ENCODE assay signal across 9 cellular contexts in genomic region chr20:58228484-58229197, GRCh38. TPM values are rescaled to one million over a fixed set of nuclear protein-coding genes. Genes with fewer than 3 reads are reported as not detected.
DNase-seq lines count a peak whose midpoint lies in the region; ATAC-seq, FAIRE-seq and TF ChIP-seq lines count a peak whose summit lies in the region.
"Had no signal": no experiment of that assay in that cellular context is flagged by ENCODE, and none has a peak within 500 bp of the region (broad histone marks: within the 10 kb centered on the region; RNA-seq: fewer than 3 reads in every experiment).

TSS of gene ANKRD60 (minus strand) at chr20:58228653. CDS start at chr20:58228653, 0 bp downstream.

- TF ChIP-seq EP300 in H1 (IDR thresholded peaks at IDR 0.05; ENCODE audit: borderline replicate concordance in 1 of 2, low read depth in 2 of 2, low read length in 2 of 2) (no peak), ovary (IDR thresholded peaks at IDR 0.05) (no peak)

- DNase-seq in activated CD4-positive, alpha-beta T cell treated with anti-CD3 and anti-CD28 coated beads, Interleukin-2, amount 50 U/mL, for 4 hours: peak; percentile 33 to 41
- DNase-seq in H1 (ENCODE audit: low read depth in 1 of 2, low spot score in 2 of 2): peak in 1 of 2 experiments; percentile 82
- DNase-seq in ovary: peak in 3 of 5 donors; percentile 36 to 69 (median 64)
- no peak for DNase-seq in DMS114 treated with DMSO at 0.1 percent for 48 hours (lab: John Stamatoyannopoulos, UW; ENCODE audit: unreplicated experiment)
- no peak for DNase-seq in NCI-H1048 (lab: John Stamatoyannopoulos, UW)

- H4K5ac ChIP-seq in H1 (ENCODE audit: insufficient read length, low read depth, low read length): peak within 1 kb of the TSS; percentile 42

- peak within 1 kb of the TSS; percentile 66 for H3K4me3 ChIP-seq in HUES64 (ENCODE audit: low read length)
- H3K4me3 ChIP-seq in H1 (ENCODE audit: extremely low read depth in 1 of 4, insufficient read depth in 2 of 4, low read depth in 3 of 4, low read length in 4 of 4): peak within 1 kb of the TSS; percentile 48 to 79 (median 76)
- no peak within 1 kb of the TSS for H3K4me3 ChIP-seq in ovary
- H3K4me3 ChIP-seq: pancreas had no signal

- no peak within 1 kb of the TSS for H3K23ac ChIP-seq in H1 (ENCODE audit: insufficient read length)

- H4K91ac ChIP-seq in H1 (replicated peaks; ENCODE audit: insufficient read length, low read length): peak within 1 kb of the TSS; percentile 83

- H4K20me1 ChIP-seq in H1 (replicated peaks in 1 of 2; ENCODE audit: control insufficient read depth in 1 of 2, insufficient read depth in 2 of 2, low read length in 2 of 2): peaks cover 0 to 3% of the 10 kb centered on the region in 2 experiments

- no peaks in the 10 kb centered on the region for H3K9me3 ChIP-seq in HUES64 (ENCODE audit: insufficient read depth, low read depth, low read length)
- no peaks in the 10 kb centered on the region for H3K9me3 ChIP-seq in H1 (ENCODE audit: insufficient read depth in 2 of 2, low read depth in 1 of 2, low read length in 1 of 2)
- H3K9me3 ChIP-seq in ovary: no peaks in the 10 kb centered on the region
- H3K9me3 ChIP-seq: pancreas had no signal

- WGBS in HUES64: under 1% methylated on average over 74 of the region's 74 CpGs
- 2% methylated on average over 27 of the region's 74 CpGs; no CpG with 5 or more reads in 1 of the 2 experiments for WGBS in H1 (ENCODE audit: extremely low coverage in 1 of 2, insufficient coverage in 1 of 2, insufficient read length in 1 of 2, insufficient replicate concordance in 2 of 2, low coverage in 1 of 2, low lambda C conversion rate in 2 of 2, missing lambda C conversion rate in 1 of 2), 2 experiments
- 2 to 14% (median 6%) methylated on average over 25 to 74 of the region's 74 CpGs for WGBS in ovary, 3 donors

- peak within 1 kb of the TSS; percentile 92 for H4K8ac ChIP-seq in H1 (ENCODE audit: extremely low read depth, insufficient read depth, low read length)

- ATAC-seq in GM19035 (IDR thresholded peaks at IDR 0.05; ENCODE audit: unreplicated experiment): no peak

- H2BK12ac ChIP-seq in H1 (ENCODE audit: low read depth, low read length): peak within 1 kb of the TSS; percentile 68

- H3K4me1 ChIP-seq in HUES64 (ENCODE audit: insufficient read depth, low read length): peaks cover 12% of the 10 kb centered on the region
- peaks cover 0 to 4% (median 1%) of the 10 kb centered on the region in 4 experiments; a peak in 2 of 7 replicates for H3K4me1 ChIP-seq in H1 (replicated peaks in 1 of 4; ENCODE audit: control insufficient read depth in 3 of 4, insufficient read depth in 4 of 4, low read length in 3 of 4)
- H3K4me1 ChIP-seq in ovary (ENCODE audit: insufficient read depth): peaks cover 3% of the 10 kb centered on the region
- H3K4me1 ChIP-seq: pancreas had no signal

- TF ChIP-seq RAD21 in H1 (IDR thresholded peaks at IDR 0.05 in 1 of 2, conservative IDR thresholded peaks at IDR 0.05 in 1 of 2; ENCODE audit: low read depth in 2 of 2, low read length in 2 of 2): no peak

- CTCF ChIA-PET in H1 (lab: Charles Lee; ENCODE audit: partially characterized antibody): no interaction called here

- H3K23me2 ChIP-seq in H1 (ENCODE audit: low read depth, low read length): peaks cover 12% of the 10 kb centered on the region; the same call in 1 of the 2 replicates

- peak within 1 kb of the TSS; percentile 34 for H3K56ac ChIP-seq in H1 (replicated peaks; ENCODE audit: insufficient read length, low read depth, low read length)

- peak within 1 kb of the TSS; percentile 56; the same call in 1 of the 2 replicates for H2BK5ac ChIP-seq in H1 (ENCODE audit: low read depth, low read length)

- peak within 1 kb of the TSS; percentile 62 for H3K27ac ChIP-seq in HUES64 (ENCODE audit: low read depth, low read length)
- H3K27ac ChIP-seq in H1 (ENCODE audit: low read depth, low read length): peak within 1 kb of the TSS; percentile 82
- no peak within 1 kb of the TSS for H3K27ac ChIP-seq in ovary
- H3K27ac ChIP-seq: pancreas had no signal

- intact Hi-C loops in ovary (cut with DNase I): no loop called here

- peak within 1 kb of the TSS; percentile 84 for H3K9ac ChIP-seq in HUES64 (ENCODE audit: low read depth, low read length)
- H3K9ac ChIP-seq in H1 (replicated peaks in 1 of 4; ENCODE audit: extremely low read depth in 1 of 4, low read depth in 3 of 4, low read length in 3 of 4): peak within 1 kb of the TSS; percentile 31 to 80 (median 75)

- no peaks in the 10 kb centered on the region for H3K79me2 ChIP-seq in H1 (ENCODE audit: control insufficient read depth in 1 of 2, insufficient read depth in 2 of 2, low read length in 2 of 2)

- peaks cover 48% of the 10 kb centered on the region for H3K27me3 ChIP-seq in HUES64 (ENCODE audit: insufficient read depth, low read length)
- peaks cover 1 to 19% (median 16%) of the 10 kb centered on the region in 4 experiments for H3K27me3 ChIP-seq in H1 (replicated peaks in 1 of 4; ENCODE audit: control insufficient read depth in 3 of 4, extremely low read depth in 1 of 4, insufficient read depth in 3 of 4, low read length in 3 of 4)
- H3K27me3 ChIP-seq in ovary: peaks cover 3% of the 10 kb centered on the region

- H2BK20ac ChIP-seq in H1 (ENCODE audit: low read length): no peak within 1 kb of the TSS

- H2BK120ac ChIP-seq in H1 (replicated peaks; ENCODE audit: low read depth, low read length): peak within 1 kb of the TSS; percentile 24

- POLR2A ChIA-PET in H1 (lab: Charles Lee; ENCODE audit: partially characterized antibody): interaction anchor here (0.7 to 1.5 kb wide), 2 partner anchors 17 to 225 kb away, joined by 4 to 5 read pairs; no protein-coding TSS in a partner anchor

- TF ChIP-seq CTCF in H1 (IDR thresholded peaks at IDR 0.05; ENCODE audit: control extremely low read depth in 1 of 3, insufficient read depth in 1 of 3, low read depth in 1 of 3, low read length in 3 of 3): no peak
- TF ChIP-seq CTCF in ovary (IDR thresholded peaks at IDR 0.05): no peak

- FAIRE-seq in H1 (lab: Jason Lieb, UNC): no peak
- FAIRE-seq: pancreas had no signal

- H3K4ac ChIP-seq in H1 (replicated peaks; ENCODE audit: insufficient read length, low read depth, low read length): peak within 1 kb of the TSS; percentile 44

- TF ChIP-seq POLR2A in H1 (IDR thresholded peaks at IDR 0.05; ENCODE audit: control extremely low read depth in 1 of 2, low read depth in 2 of 2, low read length in 2 of 2) (peak; percentile 60 to 64), ovary (IDR thresholded peaks at IDR 0.05) (no peak)

- H2AK5ac ChIP-seq in H1 (ENCODE audit: low read depth, low read length): no peak within 1 kb of the TSS; the same call in 1 of the 2 replicates

- 0 out of 2 replicates have a peak within 1 kb of the TSS, but pooled peaks have one; percentile 8 for H2BK15ac ChIP-seq in H1 (ENCODE audit: low read length)

- H3K14ac ChIP-seq in H1 (ENCODE audit: insufficient read length): no peak within 1 kb of the TSS

- no peaks in the 10 kb centered on the region for H3K36me3 ChIP-seq in HUES64 (ENCODE audit: insufficient read depth, low read length)
- H3K36me3 ChIP-seq in H1 (ENCODE audit: control insufficient read depth in 2 of 4, insufficient read depth in 4 of 4, low read length in 3 of 4): no peaks in the 10 kb centered on the region
- no peaks in the 10 kb centered on the region for H3K36me3 ChIP-seq in ovary
- H3K36me3 ChIP-seq: pancreas had no signal

- H3K79me1 ChIP-seq in H1 (ENCODE audit: low read depth, low read length): no peaks in the 10 kb centered on the region; the same call in 1 of the 2 replicates

- peak within 1 kb of the TSS; percentile 76; the same call in 1 of the 2 replicates for H2AFZ ChIP-seq in H1 (ENCODE audit: low read length)

- peak within 1 kb of the TSS; percentile 85 to 91 for H3K4me2 ChIP-seq in H1 (ENCODE audit: insufficient read depth in 1 of 2, low read depth in 2 of 2, low read length in 2 of 2)

- H3K18ac ChIP-seq in H1 (ENCODE audit: extremely low read depth, low read length): peak within 1 kb of the TSS; percentile 38; the same call in 1 of the 2 replicates

TF ChIP-seq in H1, 55 proteins besides CTCF, POLR2A, EP300 and RAD21 (continues in another document):
- TF ChIP-seq POU5F1 (IDR thresholded peaks at IDR 0.05; ENCODE audit: low read depth, low read length) (no peak), FOSL1 (IDR thresholded peaks at IDR 0.05; ENCODE audit: insufficient read depth, low read depth, low read length) (no peak), SIN3A (conservative IDR thresholded peaks at IDR 0.05 in 1 of 2, IDR thresholded peaks at IDR 0.05 in 1 of 2; ENCODE audit: low read depth in 1 of 2, low read length in 2 of 2) (peak in 1 of 2 experiments; percentile 32; a peak in 1 of 4 replicates), BCL11A (IDR thresholded peaks at IDR 0.05; ENCODE audit: low read depth in 2 of 2, low read length in 2 of 2) (no peak), CREB1 (IDR thresholded peaks at IDR 0.05) (peak; percentile 76), KDM5A (IDR thresholded peaks at IDR 0.05; ENCODE audit: low read length) (no peak), SIRT6 (IDR thresholded peaks at IDR 0.05; ENCODE audit: low read length) (no peak), KDM4A (IDR thresholded peaks at IDR 0.05; ENCODE audit: low read depth, low read length, severe bottlenecking) (peak; percentile 33), GTF2F1 (IDR thresholded peaks at IDR 0.05; ENCODE audit: borderline replicate concordance, low read depth, low read length) (no peak), SRF (IDR thresholded peaks at IDR 0.05; ENCODE audit: low read depth, low read length) (no peak), EZH2 (IDR thresholded peaks at IDR 0.05; ENCODE audit: low read depth, low read length, severe bottlenecking) (no peak), POLR2AphosphoS5 (IDR thresholded peaks at IDR 0.05; ENCODE audit: low read depth, low read length) (peak; percentile 32; the same call in 1 of the 2 replicates)

RNA-seq across cellular contexts. Expression of gene ANKRD60, which starts in this region (rescaled TPM):
- polyA plus RNA-seq in HUES64 (2013, experiment 1 of 2): not detected
- polyA plus RNA-seq in HUES64 (2013, experiment 2 of 2): not detected
- not detected in 2 replicates for total RNA-seq in H1 (2021; fragmentation: NEBNext Ultra II Directional; extraction: Animal tissue kit (Norgen Biotek cat#: 25700))
- polyA plus RNA-seq in H1 (2011; rRNA removed) (not detected in 2 replicates), ovary (not detected)
- not detected for polyA plus RNA-seq in H1 (2011; cell fraction: cytosol; rRNA removed)
- polyA plus RNA-seq in H1 (2011; cell fraction: nucleus; rRNA removed): not detected
- not detected in 4 replicates for polyA plus RNA-seq in H1 (2012, experiment 1 of 2)
- polyA plus RNA-seq in H1 (2012, experiment 2 of 2): not detected
- not detected for polyA plus RNA-seq in H1 (2013, experiment 1 of 2)
- not detected for polyA plus RNA-seq in H1 (2013, experiment 2 of 2)
- not detected in 2 replicates for polyA minus RNA-seq in H1 (2011; rRNA and poly(A)+ RNA removed)
- not detected for polyA minus RNA-seq in H1 (2011; cell fraction: cytosol; rRNA and poly(A)+ RNA removed)
- polyA minus RNA-seq in H1 (2011; cell fraction: nucleus; rRNA and poly(A)+ RNA removed): not detected
- not detected for total RNA-seq in ovary
- total RNA-seq: M059J, pancreas had no signal
- polyA plus RNA-seq: pancreas had no signal

Comparison
In these comparisons a context has a peak if more than half of its experiments do, and no peak if none do; other contexts are left out.
1. Peak in DNase-seq in ovary; RNA of the gene not detected or under 1 TPM.
2. H3K27ac ChIP-seq: peak in HUES64 (single experiment) and H1 (single experiment); none in ovary (0 of 2).
3. DNase-seq: peak in activated CD4-positive, alpha-beta T cell treated with anti-CD3 and anti-CD28 coated beads, Interleukin-2, amount 50 U/mL, for 4 hours (2 of 2); none in DMS114 treated with DMSO at 0.1 percent for 48 hours (single experiment) and NCI-H1048 (single experiment).